ENCODE assay signal across 2 cellular contexts in the genomic region with DNA sequence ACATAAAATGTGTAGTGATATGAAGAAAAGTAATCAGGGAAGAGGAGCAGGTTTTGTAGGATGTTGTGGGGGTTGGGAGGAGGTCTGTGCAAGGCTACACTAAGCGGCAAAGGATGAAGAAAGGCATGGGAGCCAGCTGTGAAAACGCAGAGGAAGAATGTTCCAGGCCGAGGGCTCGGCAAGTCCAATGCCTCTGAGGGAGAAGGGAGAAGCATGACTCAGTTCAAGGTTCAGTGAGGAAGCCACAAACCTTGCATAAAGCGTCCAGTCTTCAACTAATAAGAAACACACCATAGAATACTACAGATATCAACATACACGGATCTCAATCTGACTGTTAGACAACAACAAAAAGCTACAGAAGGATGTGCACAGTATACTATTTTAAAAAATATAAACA.
TF ChIP-seq lines count a peak whose summit lies in the region.

No MANE protein-coding gene starts in this region.

TF ChIP-seq in HepG2, 621 proteins besides CTCF, POLR2A, EP300 and RAD21 (continued from another document):
- TF ChIP-seq, protein P1, sequence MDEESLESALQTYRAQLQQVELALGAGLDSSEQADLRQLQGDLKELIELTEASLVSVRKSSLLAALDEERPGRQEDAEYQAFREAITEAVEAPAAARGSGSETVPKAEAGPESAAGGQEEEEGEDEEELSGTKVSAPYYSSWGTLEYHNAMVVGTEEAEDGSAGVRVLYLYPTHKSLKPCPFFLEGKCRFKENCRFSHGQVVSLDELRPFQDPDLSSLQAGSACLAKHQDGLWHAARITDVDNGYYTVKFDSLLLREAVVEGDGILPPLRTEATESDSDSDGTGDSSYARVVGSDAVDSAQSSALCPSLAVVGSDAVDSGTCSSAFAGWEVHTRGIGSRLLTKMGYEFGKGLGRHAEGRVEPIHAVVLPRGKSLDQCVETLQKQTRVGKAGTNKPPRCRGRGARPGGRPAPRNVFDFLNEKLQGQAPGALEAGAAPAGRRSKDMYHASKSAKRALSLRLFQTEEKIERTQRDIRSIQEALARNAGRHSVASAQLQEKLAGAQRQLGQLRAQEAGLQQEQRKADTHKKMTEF (CRISPR knock-in tag; IDR thresholded peaks at IDR 0.05) = no peak
- TF ChIP-seq ZNF230 (CRISPR knock-in tag; IDR thresholded peaks at IDR 0.05) = no peak
- no peak for TF ChIP-seq ZNF329 (CRISPR knock-in tag; IDR thresholded peaks at IDR 0.05; ENCODE audit: low read depth)
- no peak for TF ChIP-seq RARG (CRISPR knock-in tag; IDR thresholded peaks at IDR 0.05; ENCODE audit: low read depth)
- TF ChIP-seq ZNF713 (CRISPR knock-in tag; IDR thresholded peaks at IDR 0.05) = no peak
- no peak for TF ChIP-seq SUZ12 (IDR thresholded peaks at IDR 0.05; ENCODE audit: low read depth, low read length)
- TF ChIP-seq KLF12 (CRISPR knock-in tag; IDR thresholded peaks at IDR 0.05; ENCODE audit: borderline replicate concordance) = no peak
- no peak for TF ChIP-seq CC2D1A (CRISPR knock-in tag; IDR thresholded peaks at IDR 0.05)

TF ChIP-seq in SK-N-SH, 30 proteins besides CTCF, POLR2A, EP300 and RAD21 (continued from another document):
- TF ChIP-seq, protein P2, sequence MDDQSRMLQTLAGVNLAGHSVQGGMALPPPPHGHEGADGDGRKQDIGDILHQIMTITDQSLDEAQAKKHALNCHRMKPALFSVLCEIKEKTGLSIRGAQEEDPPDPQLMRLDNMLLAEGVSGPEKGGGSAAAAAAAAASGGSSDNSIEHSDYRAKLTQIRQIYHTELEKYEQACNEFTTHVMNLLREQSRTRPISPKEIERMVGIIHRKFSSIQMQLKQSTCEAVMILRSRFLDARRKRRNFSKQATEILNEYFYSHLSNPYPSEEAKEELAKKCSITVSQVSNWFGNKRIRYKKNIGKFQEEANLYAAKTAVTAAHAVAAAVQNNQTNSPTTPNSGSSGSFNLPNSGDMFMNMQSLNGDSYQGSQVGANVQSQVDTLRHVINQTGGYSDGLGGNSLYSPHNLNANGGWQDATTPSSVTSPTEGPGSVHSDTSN (IDR thresholded peaks at IDR 0.05) = no peak
- TF ChIP-seq SIN3A (IDR thresholded peaks at IDR 0.05; ENCODE audit: borderline replicate concordance, low read depth, low read length) = no peak
- no peak for TF ChIP-seq RXRA (IDR thresholded peaks at IDR 0.05; ENCODE audit: borderline replicate concordance, low read depth)
- TF ChIP-seq, protein P3, sequence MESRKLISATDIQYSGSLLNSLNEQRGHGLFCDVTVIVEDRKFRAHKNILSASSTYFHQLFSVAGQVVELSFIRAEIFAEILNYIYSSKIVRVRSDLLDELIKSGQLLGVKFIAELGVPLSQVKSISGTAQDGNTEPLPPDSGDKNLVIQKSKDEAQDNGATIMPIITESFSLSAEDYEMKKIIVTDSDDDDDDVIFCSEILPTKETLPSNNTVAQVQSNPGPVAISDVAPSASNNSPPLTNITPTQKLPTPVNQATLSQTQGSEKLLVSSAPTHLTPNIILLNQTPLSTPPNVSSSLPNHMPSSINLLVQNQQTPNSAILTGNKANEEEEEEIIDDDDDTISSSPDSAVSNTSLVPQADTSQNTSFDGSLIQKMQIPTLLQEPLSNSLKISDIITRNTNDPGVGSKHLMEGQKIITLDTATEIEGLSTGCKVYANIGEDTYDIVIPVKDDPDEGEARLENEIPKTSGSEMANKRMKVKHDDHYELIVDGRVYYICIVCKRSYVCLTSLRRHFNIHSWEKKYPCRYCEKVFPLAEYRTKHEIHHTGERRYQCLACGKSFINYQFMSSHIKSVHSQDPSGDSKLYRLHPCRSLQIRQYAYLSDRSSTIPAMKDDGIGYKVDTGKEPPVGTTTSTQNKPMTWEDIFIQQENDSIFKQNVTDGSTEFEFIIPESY (IDR thresholded peaks at IDR 0.05; ENCODE audit: borderline replicate concordance, low read depth) = no peak
- TF ChIP-seq, protein P4, sequence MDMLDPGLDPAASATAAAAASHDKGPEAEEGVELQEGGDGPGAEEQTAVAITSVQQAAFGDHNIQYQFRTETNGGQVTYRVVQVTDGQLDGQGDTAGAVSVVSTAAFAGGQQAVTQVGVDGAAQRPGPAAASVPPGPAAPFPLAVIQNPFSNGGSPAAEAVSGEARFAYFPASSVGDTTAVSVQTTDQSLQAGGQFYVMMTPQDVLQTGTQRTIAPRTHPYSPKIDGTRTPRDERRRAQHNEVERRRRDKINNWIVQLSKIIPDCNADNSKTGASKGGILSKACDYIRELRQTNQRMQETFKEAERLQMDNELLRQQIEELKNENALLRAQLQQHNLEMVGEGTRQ (IDR thresholded peaks at IDR 0.05; ENCODE audit: borderline replicate concordance, low read depth, low read length) = no peak
- TF ChIP-seq, protein P5, sequence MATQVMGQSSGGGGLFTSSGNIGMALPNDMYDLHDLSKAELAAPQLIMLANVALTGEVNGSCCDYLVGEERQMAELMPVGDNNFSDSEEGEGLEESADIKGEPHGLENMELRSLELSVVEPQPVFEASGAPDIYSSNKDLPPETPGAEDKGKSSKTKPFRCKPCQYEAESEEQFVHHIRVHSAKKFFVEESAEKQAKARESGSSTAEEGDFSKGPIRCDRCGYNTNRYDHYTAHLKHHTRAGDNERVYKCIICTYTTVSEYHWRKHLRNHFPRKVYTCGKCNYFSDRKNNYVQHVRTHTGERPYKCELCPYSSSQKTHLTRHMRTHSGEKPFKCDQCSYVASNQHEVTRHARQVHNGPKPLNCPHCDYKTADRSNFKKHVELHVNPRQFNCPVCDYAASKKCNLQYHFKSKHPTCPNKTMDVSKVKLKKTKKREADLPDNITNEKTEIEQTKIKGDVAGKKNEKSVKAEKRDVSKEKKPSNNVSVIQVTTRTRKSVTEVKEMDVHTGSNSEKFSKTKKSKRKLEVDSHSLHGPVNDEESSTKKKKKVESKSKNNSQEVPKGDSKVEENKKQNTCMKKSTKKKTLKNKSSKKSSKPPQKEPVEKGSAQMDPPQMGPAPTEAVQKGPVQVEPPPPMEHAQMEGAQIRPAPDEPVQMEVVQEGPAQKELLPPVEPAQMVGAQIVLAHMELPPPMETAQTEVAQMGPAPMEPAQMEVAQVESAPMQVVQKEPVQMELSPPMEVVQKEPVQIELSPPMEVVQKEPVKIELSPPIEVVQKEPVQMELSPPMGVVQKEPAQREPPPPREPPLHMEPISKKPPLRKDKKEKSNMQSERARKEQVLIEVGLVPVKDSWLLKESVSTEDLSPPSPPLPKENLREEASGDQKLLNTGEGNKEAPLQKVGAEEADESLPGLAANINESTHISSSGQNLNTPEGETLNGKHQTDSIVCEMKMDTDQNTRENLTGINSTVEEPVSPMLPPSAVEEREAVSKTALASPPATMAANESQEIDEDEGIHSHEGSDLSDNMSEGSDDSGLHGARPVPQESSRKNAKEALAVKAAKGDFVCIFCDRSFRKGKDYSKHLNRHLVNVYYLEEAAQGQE (IDR thresholded peaks at IDR 0.05; ENCODE audit: low read depth, low read length) = no peak
- TF ChIP-seq TCF12 (IDR thresholded peaks at IDR 0.05) = no peak
TF ChIP-seq in SK-N-SH: peak in this region for 0.
